In genomic region chr17:17497065-17497844, GRCh38 we compare ENCODE assay signal across 8 cellular contexts. TPM values are rescaled to one million over a fixed set of nuclear protein-coding genes. Genes with fewer than 3 reads are reported as not detected.
DNase-seq lines count a peak whose midpoint lies in the region; ATAC-seq and TF ChIP-seq lines count a peak whose summit lies in the region.

No MANE protein-coding gene starts in this region.

- no peaks in the 10 kb centered on the region for H3K4me1 Mint-ChIP-seq in MCF 10A (ENCODE audit: insufficient read depth, unreplicated experiment)
- H3K4me1 Mint-ChIP-seq in activated T-helper 17 cell treated with anti-CD3 and anti-CD28 coated beads, Interleukin-2, amount 50 U/mL, for 72 hours, result peaks cover 3% of the 10 kb centered on the region

- no peaks in the 10 kb centered on the region for H3K79me2 ChIP-seq in mesendoderm (ENCODE audit: control insufficient read depth, insufficient read depth, low read length)

- H2BK5ac ChIP-seq in mesendoderm (ENCODE audit: low read length), result no peak overlapping the region

- H3K27ac Mint-ChIP-seq in MCF 10A (ENCODE audit: low read depth, unreplicated experiment), result no peak overlapping the region
- no peak overlapping the region for H3K27ac Mint-ChIP-seq in activated T-helper 17 cell treated with anti-CD3 and anti-CD28 coated beads, Interleukin-2, amount 50 U/mL, for 72 hours

- no peak for ATAC-seq in activated T-helper 17 cell treated with anti-CD3 and anti-CD28 coated beads, Interleukin-2, amount 50 U/mL, for 72 hours (replicated peaks)
- no peak for ATAC-seq in upper lobe of left lung (ENCODE audit: low FRiP score in 2 of 2)

- TF ChIP-seq CTCF in breast epithelium (IDR thresholded peaks at IDR 0.05) (no peak), MCF 10A (IDR thresholded peaks at IDR 0.05; ENCODE audit: unreplicated experiment) (no peak), upper lobe of left lung (IDR thresholded peaks at IDR 0.05) (no peak)

- H3K79me1 ChIP-seq in mesendoderm (ENCODE audit: low read length), result no peaks in the 10 kb centered on the region

- H3K4me3 ChIP-seq in breast epithelium, result peak overlapping the region; percentile 65 to 77 (median 70)
- H3K4me3 ChIP-seq in mesendoderm (ENCODE audit: low read length), result no peak overlapping the region
- H3K4me3 ChIP-seq in upper lobe of left lung, result peak overlapping the region in 3 of 4 donors; percentile 65 to 79 (median 69)

- no peak overlapping the region for H3K4ac ChIP-seq in mesendoderm (ENCODE audit: low read depth, low read length)

- no peaks in the 10 kb centered on the region for H3K9me3 Mint-ChIP-seq in MCF 10A (ENCODE audit: unreplicated experiment)
- H3K9me3 Mint-ChIP-seq in activated T-helper 17 cell treated with anti-CD3 and anti-CD28 coated beads, Interleukin-2, amount 50 U/mL, for 72 hours, result no peaks in the 10 kb centered on the region

- H2BK15ac ChIP-seq in mesendoderm (replicated peaks; ENCODE audit: low read depth), result no peak overlapping the region

- no peak overlapping the region for H4K8ac ChIP-seq in mesendoderm (ENCODE audit: low read depth, low read length)

- TF ChIP-seq POLR2A in breast epithelium (IDR thresholded peaks at IDR 0.05) (no peak), upper lobe of left lung (IDR thresholded peaks at IDR 0.05) (no peak)

- no peak for TF ChIP-seq EP300 in upper lobe of left lung (IDR thresholded peaks at IDR 0.05)

- POLR2A ChIA-PET in MCF 10A (lab: Yijun Ruan, JAX), result interaction anchor here (0.6 to 1.5 kb wide), 11 partner anchors 15 to 640 kb away, joined by 3 to 11 read pairs (median 3); partner anchors contain the start of genes MED9 and PEMT

- H3K36me3 Mint-ChIP-seq in MCF 10A (ENCODE audit: insufficient read depth, unreplicated experiment), result peaks cover 11% of the 10 kb centered on the region
- H3K36me3 Mint-ChIP-seq in activated T-helper 17 cell treated with anti-CD3 and anti-CD28 coated beads, Interleukin-2, amount 50 U/mL, for 72 hours (ENCODE audit: low read depth), result peaks cover 6% of the 10 kb centered on the region

- H3K56ac ChIP-seq in mesendoderm (ENCODE audit: low read length), result peak overlapping the region; percentile 56

- BruUV-seq in MCF 10A (replicated peaks; lab: Mats Ljungman, UMichigan), result no TSS peak

- no peak overlapping the region for H2BK120ac ChIP-seq in mesendoderm (ENCODE audit: low read depth, low read length)

- H3K4me2 ChIP-seq in mesendoderm (ENCODE audit: low read length), result peak overlapping the region; percentile 43

- no peaks in the 10 kb centered on the region for H3K9me3 ChIP-seq in breast epithelium
- H3K9me3 ChIP-seq in upper lobe of left lung, result no peaks in the 10 kb centered on the region

- no peaks in the 10 kb centered on the region for H3K4me1 ChIP-seq in breast epithelium
- peaks cover 2% of the 10 kb centered on the region for H3K4me1 ChIP-seq in mesendoderm (ENCODE audit: control insufficient read depth, low read depth, low read length)
- H3K4me1 ChIP-seq in upper lobe of left lung, result peaks cover 5 to 27% (median 22%) of the 10 kb centered on the region in 4 donors

- no peaks in the 10 kb centered on the region for H3K36me3 ChIP-seq in breast epithelium
- no peaks in the 10 kb centered on the region for H3K36me3 ChIP-seq in mesendoderm (ENCODE audit: control insufficient read depth, insufficient read depth, low read length)
- H3K36me3 ChIP-seq in upper lobe of left lung, result peaks cover 0 to 3% (median 2%) of the 10 kb centered on the region in 4 donors

- H3K4me3 Mint-ChIP-seq in MCF 10A (ENCODE audit: unreplicated experiment), result no peak overlapping the region
- peak overlapping the region; percentile 82 for H3K4me3 Mint-ChIP-seq in activated T-helper 17 cell treated with anti-CD3 and anti-CD28 coated beads, Interleukin-2, amount 50 U/mL, for 72 hours

- intact Hi-C loops in breast epithelium (cut with DNase I; ENCODE audit: low total_unique reads) (loop anchor here (2.0 to 10.0 kb wide), 3 partner anchors 148 to 1282 kb away; partner anchors contain the start of genes NCOR1 and PIGL), MCF 10A (cut with micrococcal nuclease) (loop anchor here (2.0 kb wide), 1 partner anchor 116 kb away; no protein-coding TSS in a partner anchor)

- no peaks in the 10 kb centered on the region for H3K27me3 Mint-ChIP-seq in MCF 10A (ENCODE audit: insufficient read depth, unreplicated experiment)
- H3K27me3 Mint-ChIP-seq in activated T-helper 17 cell treated with anti-CD3 and anti-CD28 coated beads, Interleukin-2, amount 50 U/mL, for 72 hours, result peaks cover 4% of the 10 kb centered on the region

- H3K9ac ChIP-seq in mesendoderm (ENCODE audit: low read length), result peak overlapping the region; percentile 4

- no peak overlapping the region for H3K23ac ChIP-seq in mesendoderm (ENCODE audit: low read length)

- H3K27ac ChIP-seq in breast epithelium (peak overlapping the region in 1 of 2 donors; percentile 83), mesendoderm (ENCODE audit: low read depth, low read length) (no peak overlapping the region), upper lobe of left lung (peak overlapping the region in 3 of 4 donors; percentile 86 to 88 (median 86))

- DNase-seq in breast epithelium (ENCODE audit: low spot score in 2 of 2) (no peak), MCF 10A (ENCODE audit: unreplicated experiment) (no peak), mesendoderm (no peak), upper lobe of left lung (no peak), COR-L47 (lab: John Stamatoyannopoulos, UW) (no peak), NCI-H1417 treated with DMSO at 0.1 percent for 48 hours (lab: John Stamatoyannopoulos, UW) (no peak)
- DNase-seq in activated CD4-positive, alpha-beta T cell treated with anti-CD3 and anti-CD28 coated beads, Interleukin-2, amount 50 U/mL, for 48 hours, result no peak

- H3K27me3 ChIP-seq in breast epithelium, result no peaks in the 10 kb centered on the region
- H3K27me3 ChIP-seq in mesendoderm (ENCODE audit: insufficient read depth, low read length, poor library complexity), result no peaks in the 10 kb centered on the region
- no peaks in the 10 kb centered on the region for H3K27me3 ChIP-seq in upper lobe of left lung

- no peak overlapping the region for H2AK5ac ChIP-seq in mesendoderm (ENCODE audit: low read length)

- CTCF ChIA-PET in MCF 10A (lab: Yijun Ruan, JAX), result interaction anchor here (0.6 to 3.5 kb wide), 31 partner anchors 8 to 532 kb away, joined by 3 to 42 read pairs (median 4); partner anchors contain the start of gene PEMT

- no CpG with 5 or more reads among the region's 19 CpGs for WGBS in mesendoderm (ENCODE audit: extremely low coverage, insufficient coverage, low lambda C conversion rate)
- WGBS in upper lobe of left lung, 2 donors, result 45 to 56% methylated on average over 15 to 18 of the region's 19 CpGs

- H3K18ac ChIP-seq in mesendoderm (ENCODE audit: low read length), result no peak overlapping the region

- H4K5ac ChIP-seq in mesendoderm (ENCODE audit: low read length), result no peak overlapping the region

RNA-seq across cellular contexts. Expression of gene RASD1, which starts 1.1 kb away (rescaled TPM):
- total RNA-seq in breast epithelium (100 to 1,000 TPM in 1 of 3 donors, 10 to 100 TPM in 2; 64.0 to 140 (median 75.0) TPM), MCF 10A (2022) (0.21 TPM in 1 of 2 replicates, not detected in the other), upper lobe of left lung (10 to 100 TPM; 28.5 to 68.1 (median 36.5) TPM)
- 1 to 10 TPM; 1.3 TPM for total RNA-seq in activated T-helper 17 cell treated with anti-CD3 and anti-CD28 coated beads, Interleukin-2, amount 50 U/mL, for 72 hours
- polyA plus RNA-seq in mesendoderm (2013, experiment 1 of 2), result 0.77 TPM
- 0.66 TPM for polyA plus RNA-seq in mesendoderm (2013, experiment 2 of 2)

RNA-seq across cellular contexts. Expression of gene MED9, which starts 20.5 kb away (rescaled TPM):
- total RNA-seq in breast epithelium, result 10 to 100 TPM; 13.4 to 22.5 (median 20.0) TPM
- total RNA-seq in MCF 10A (2022), result 8.1 and 10.5 TPM in 2 replicates
- 10 to 100 TPM; 12.3 to 14.9 TPM for total RNA-seq in activated T-helper 17 cell treated with anti-CD3 and anti-CD28 coated beads, Interleukin-2, amount 50 U/mL, for 72 hours
- polyA plus RNA-seq in mesendoderm (2013, experiment 1 of 2), result 10.7 TPM
- 10.9 TPM for polyA plus RNA-seq in mesendoderm (2013, experiment 2 of 2)
- total RNA-seq in upper lobe of left lung, result 10 to 100 TPM in 5 of 6 donors, 1 to 10 TPM in 1; 8.5 to 31.4 (median 13.9) TPM

Comparison
In these comparisons a context has a peak if more than half of its experiments do, and no peak if none do; other contexts are left out.
1. RNA of gene RASD1, which starts 1.1 kb away (total RNA-seq): 64.0 to 140 TPM in breast epithelium and 28.5 to 68.1 TPM in upper lobe of left lung; 1.3 TPM in activated T-helper 17 cell treated with anti-CD3 and anti-CD28 coated beads, Interleukin-2, amount 50 U/mL, for 72 hours and 0.21 TPM in MCF 10A; every median in the first group is over 10 times any median in the second.